8 cellular contexts compared by ENCODE assay signal in the genomic region with DNA sequence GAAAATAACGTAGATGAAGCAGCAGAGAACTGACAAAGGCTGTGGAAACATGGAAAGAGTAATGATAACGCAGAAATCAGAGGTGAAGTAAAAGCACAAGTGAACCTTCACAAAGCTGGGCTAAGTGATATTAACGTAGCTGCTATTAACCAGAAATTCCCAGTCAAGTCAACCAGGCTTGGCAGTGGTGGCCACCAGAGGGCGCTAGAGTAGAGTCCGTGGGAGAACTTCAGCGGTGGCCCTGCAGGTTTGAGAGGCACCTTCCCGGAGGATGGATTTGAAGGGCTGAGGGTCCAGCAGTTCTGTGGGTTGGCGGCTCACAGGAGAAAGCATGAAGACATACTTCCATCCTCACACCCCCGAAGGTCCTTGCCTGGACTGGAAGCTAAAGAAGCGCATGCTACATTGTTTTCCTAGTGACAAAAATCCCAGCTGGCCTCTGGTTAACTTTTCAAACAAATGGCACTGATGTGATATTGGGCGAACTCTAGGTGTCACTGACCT.
DNase-seq lines count a peak whose midpoint lies in the region; ATAC-seq, FAIRE-seq and TF ChIP-seq lines count a peak whose summit lies in the region.

No MANE protein-coding gene starts in this region.

- H3K4me3 Mint-ChIP-seq in activated T-helper 1 cell treated with anti-CD3 and anti-CD28 coated beads, Interleukin-12 subunit alpha, Interleukin-12 subunit beta, Interleukin-2, Interleukin-4 antibody, amounts not matched to agents 30 ng/mL and 10 ng/mL and 1 ng/mL, durations not matched to agents 14 hours and 24 hours and 36 hours = no peak overlapping the region
- no peak overlapping the region for H3K4me3 Mint-ChIP-seq in naive thymus-derived CD8-positive, alpha-beta T cell

- H3K27me3 ChIP-seq in GM06990 (replicated peaks; ENCODE audit: control insufficient read depth, insufficient read depth, low read length) = no peaks in the 10 kb centered on the region

- no peak for FAIRE-seq in RCC 7860 (lab: Jason Lieb, UNC)

- no peaks in the 10 kb centered on the region for H3K36me3 ChIP-seq in GM06990 (ENCODE audit: control insufficient read depth, insufficient read depth, low read length)

- peak; percentile 70 to 73 for ATAC-seq in naive thymus-derived CD8-positive, alpha-beta T cell
- no peak for ATAC-seq in HG03196 (IDR thresholded peaks at IDR 0.05; ENCODE audit: unreplicated experiment)

- H3K27ac Mint-ChIP-seq in activated T-helper 1 cell treated with anti-CD3 and anti-CD28 coated beads, Interleukin-12 subunit alpha, Interleukin-12 subunit beta, Interleukin-2, Interleukin-4 antibody, amounts not matched to agents 30 ng/mL and 10 ng/mL and 1 ng/mL, durations not matched to agents 14 hours and 24 hours and 36 hours = no peak overlapping the region
- H3K27ac Mint-ChIP-seq in naive thymus-derived CD8-positive, alpha-beta T cell = peak overlapping the region in 2 of 10 donors; percentile 38 to 75

- POLR2A ChIA-PET in naive thymus-derived CD8-positive, alpha-beta T cell (lab: Charles Lee) = no interaction called here

- no peaks in the 10 kb centered on the region for H3K9me3 Mint-ChIP-seq in activated T-helper 1 cell treated with anti-CD3 and anti-CD28 coated beads, Interleukin-12 subunit alpha, Interleukin-12 subunit beta, Interleukin-2, Interleukin-4 antibody, amounts not matched to agents 30 ng/mL and 10 ng/mL and 1 ng/mL, durations not matched to agents 14 hours and 24 hours and 36 hours
- no peaks in the 10 kb centered on the region for H3K9me3 Mint-ChIP-seq in naive thymus-derived CD8-positive, alpha-beta T cell

- H3K36me3 Mint-ChIP-seq in activated T-helper 1 cell treated with anti-CD3 and anti-CD28 coated beads, Interleukin-12 subunit alpha, Interleukin-12 subunit beta, Interleukin-2, Interleukin-4 antibody, amounts not matched to agents 30 ng/mL and 10 ng/mL and 1 ng/mL, durations not matched to agents 14 hours and 24 hours and 36 hours (ENCODE audit: low read depth) = no peaks in the 10 kb centered on the region
- H3K36me3 Mint-ChIP-seq in naive thymus-derived CD8-positive, alpha-beta T cell = no peaks in the 10 kb centered on the region

- no peak overlapping the region for H3K4me3 ChIP-seq in GM06990 (replicated peaks; ENCODE audit: low read depth, low read length)

- TF ChIP-seq CTCF in GM06990 (IDR thresholded peaks at IDR 0.05; ENCODE audit: insufficient read depth, low read length, poor library complexity, severe bottlenecking) (peak; percentile 95), LNCAP (IDR thresholded peaks at IDR 0.05) (peak; percentile 98)

- DNase-seq in GM06990 (ENCODE audit: extremely low read depth, insufficient read length) = peak; percentile 35
- DNase-seq in RCC 7860 (ENCODE audit: low spot score) = peak; percentile 32
- peak; percentile 74 for DNase-seq in activated T-helper 1 cell treated with anti-CD3 and anti-CD28 coated beads, Interleukin-12 subunit alpha, Interleukin-12 subunit beta, Interleukin-2, Interleukin-4 antibody, amounts not matched to agents 30 ng/mL and 10 ng/mL and 1 ng/mL, durations not matched to agents 14 hours and 24 hours and 36 hours (ENCODE audit: low spot score)
- DNase-seq in fibroblast of gingiva (ENCODE audit: low read depth) = peak; percentile 73
- peak; percentile 64 to 89 (median 80) for DNase-seq in naive thymus-derived CD8-positive, alpha-beta T cell
- peak; percentile 68 to 76 for DNase-seq in stimulated activated CD8-positive, alpha-beta memory T cell treated with anti-CD3 and anti-CD28 coated beads, Interleukin-7, amount 100 ng/mL, for 4 hours (ENCODE audit: low read depth in 2 of 2)

- H3K4me1 Mint-ChIP-seq in activated T-helper 1 cell treated with anti-CD3 and anti-CD28 coated beads, Interleukin-12 subunit alpha, Interleukin-12 subunit beta, Interleukin-2, Interleukin-4 antibody, amounts not matched to agents 30 ng/mL and 10 ng/mL and 1 ng/mL, durations not matched to agents 14 hours and 24 hours and 36 hours (ENCODE audit: low read depth) = peaks cover 38% of the 10 kb centered on the region
- H3K4me1 Mint-ChIP-seq in naive thymus-derived CD8-positive, alpha-beta T cell = peaks cover 4 to 11% (median 5%) of the 10 kb centered on the region in 4 donors

- intact Hi-C loops in activated T-helper 1 cell treated with anti-CD3 and anti-CD28 coated beads, Interleukin-12 subunit alpha, Interleukin-12 subunit beta, Interleukin-2, Interleukin-4 antibody, amounts not matched to agents 30 ng/mL and 10 ng/mL and 1 ng/mL, durations not matched to agents 14 hours and 24 hours and 36 hours (cut with micrococcal nuclease) = loop anchor here (1.0 to 10.0 kb wide), 5 partner anchors 54 to 646 kb away; a partner anchor contains a TSS

- peaks cover 2% of the 10 kb centered on the region for H3K27me3 Mint-ChIP-seq in activated T-helper 1 cell treated with anti-CD3 and anti-CD28 coated beads, Interleukin-12 subunit alpha, Interleukin-12 subunit beta, Interleukin-2, Interleukin-4 antibody, amounts not matched to agents 30 ng/mL and 10 ng/mL and 1 ng/mL, durations not matched to agents 14 hours and 24 hours and 36 hours (ENCODE audit: insufficient read depth)
- H3K27me3 Mint-ChIP-seq in naive thymus-derived CD8-positive, alpha-beta T cell = peaks cover 0 to 20% (median 9%) of the 10 kb centered on the region in 5 donors
